ENCODE assay signal across 8 cellular contexts in the genomic region with DNA sequence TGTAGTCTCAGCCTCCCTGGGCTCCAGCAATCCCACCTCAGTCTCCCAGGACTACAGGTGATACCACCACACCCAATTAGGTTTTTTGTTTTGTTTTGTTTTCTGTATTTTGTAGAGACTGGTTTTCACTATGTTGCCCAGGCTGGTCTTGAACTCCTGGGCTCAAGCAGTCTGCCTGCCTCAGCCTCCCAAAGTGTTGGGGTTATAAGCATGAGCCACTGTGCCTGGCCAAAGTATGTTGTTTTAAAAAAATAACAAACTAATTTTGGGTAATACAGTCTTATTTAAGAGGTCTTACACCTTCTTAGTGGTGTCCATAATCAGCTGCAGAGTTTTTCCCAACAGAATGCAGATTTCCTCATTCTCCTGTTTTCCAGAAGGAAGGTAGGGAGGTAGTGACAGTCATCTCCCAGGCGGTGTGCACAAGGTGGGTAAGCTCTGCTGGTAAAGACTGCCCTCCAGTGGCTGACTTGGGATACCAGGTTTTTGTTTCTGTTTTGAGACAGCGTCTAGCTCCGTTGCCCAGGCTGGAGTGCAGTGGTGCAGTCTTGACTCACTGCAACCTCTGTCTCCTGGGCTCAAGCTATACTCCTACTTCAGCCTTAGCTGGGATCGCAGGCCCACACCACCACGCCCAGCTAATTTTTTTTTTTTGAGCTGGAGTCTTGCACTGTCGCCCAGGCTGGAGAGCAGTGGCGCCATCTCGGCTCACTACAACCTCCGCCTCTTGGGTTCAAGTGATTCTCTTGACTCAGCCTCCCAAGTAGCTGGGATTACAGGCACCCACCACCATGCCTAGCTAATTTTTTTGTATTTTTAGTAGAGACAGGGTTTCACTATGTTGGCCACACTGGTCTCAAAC. TPM values are rescaled to one million over a fixed set of nuclear protein-coding genes. Genes with fewer than 3 reads are reported as not detected.
DNase-seq lines count a peak whose midpoint lies in the region; ATAC-seq, FAIRE-seq and TF ChIP-seq lines count a peak whose summit lies in the region.

No MANE protein-coding gene starts in this region.

- CTCF ChIA-PET in endothelial cell of umbilical vein (lab: Charles Lee), result interaction anchor here (0.6 to 4.8 kb wide), 50 partner anchors 9 to 857 kb away, joined by 3 to 84 read pairs (median 4); a partner anchor contains a TSS

- in situ Hi-C loops in ACHN (cut with HindIII; ENCODE audit: low pct_ligation_motif_present, low pct_unique_long_range_greater_than_20kb, low sequenced_read_pairs), result no loop called here

- no peaks in the 10 kb centered on the region for H3K27me3 ChIP-seq in endothelial cell of umbilical vein (ENCODE audit: control insufficient read depth in 2 of 2, insufficient read depth in 2 of 2, low read length in 2 of 2)

- H3K27ac ChIP-seq in endothelial cell of umbilical vein (ENCODE audit: insufficient read depth, low read depth, low read length), result no peak overlapping the region

- POLR2A ChIA-PET in endothelial cell of umbilical vein (lab: Charles Lee), result interaction anchor here (0.9 kb wide), 1 partner anchor 313 kb away, joined by 3 read pairs; no protein-coding TSS in a partner anchor

- peak; percentile 55 for ATAC-seq in GM18858 (IDR thresholded peaks at IDR 0.05; ENCODE audit: unreplicated experiment)
- peak; percentile 71 for ATAC-seq in HG03565 (IDR thresholded peaks at IDR 0.05; ENCODE audit: unreplicated experiment)

- no peak overlapping the region for H3K9ac ChIP-seq in endothelial cell of umbilical vein (replicated peaks; ENCODE audit: extremely low read depth, insufficient read depth, low read length)

- H4K20me1 ChIP-seq in endothelial cell of umbilical vein (replicated peaks; ENCODE audit: control insufficient read depth, extremely low read depth, insufficient read depth, low read length), result peaks cover 3% of the 10 kb centered on the region

- peaks cover 4 to 8% of the 10 kb centered on the region in 2 experiments for H3K36me3 ChIP-seq in endothelial cell of umbilical vein (ENCODE audit: control insufficient read depth in 2 of 2, extremely low read depth in 1 of 2, insufficient read depth in 2 of 2, low read length in 2 of 2)

- peak; percentile 89 for FAIRE-seq in endothelial cell of umbilical vein (lab: Jason Lieb, UNC)

- no peaks in the 10 kb centered on the region for H3K9me3 ChIP-seq in endothelial cell of umbilical vein (replicated peaks; ENCODE audit: control insufficient read depth, insufficient read depth, low read length)

- H3K9me1 ChIP-seq in endothelial cell of umbilical vein (replicated peaks; ENCODE audit: control insufficient read depth, extremely low read depth, insufficient read depth, low read length), result no peaks in the 10 kb centered on the region

- no TSS peak for BruUV-seq in endothelial cell of umbilical vein (replicated peaks; lab: Mats Ljungman, UMichigan)

- no peak overlapping the region for H3K4me3 ChIP-seq in endothelial cell of umbilical vein (replicated peaks in 1 of 3; ENCODE audit: insufficient read depth in 1 of 3, low read depth in 1 of 3, low read length in 3 of 3)

- no peak overlapping the region for H2AFZ ChIP-seq in endothelial cell of umbilical vein (ENCODE audit: low read depth, low read length)

- H3K4me1 ChIP-seq in endothelial cell of umbilical vein (ENCODE audit: control insufficient read depth, extremely low read depth, insufficient read depth, low read length), result peaks cover 22% of the 10 kb centered on the region

- H3K79me2 ChIP-seq in endothelial cell of umbilical vein (ENCODE audit: control insufficient read depth, insufficient read depth, low read length), result no peaks in the 10 kb centered on the region

- DNase-seq in ACHN (peak; percentile 68), NCI-H82 treated with DMSO at 0.1 percent for 48 hours (lab: John Stamatoyannopoulos, UW; ENCODE audit: unreplicated experiment) (peak; percentile 46), endothelial cell of umbilical vein (ENCODE audit: low read depth, low spot score) (peak; percentile 74), midbrain (lab: John Stamatoyannopoulos, UW) (peak; percentile 73)
- peak; percentile 42 for DNase-seq in activated CD8-positive, alpha-beta memory T cell treated with anti-CD3 and anti-CD28 coated beads for 4 hours (ENCODE audit: low read depth in 2 of 2)
- DNase-seq in stimulated activated CD8-positive, alpha-beta memory T cell treated with anti-CD3 and anti-CD28 coated beads, Interleukin-4, amount 100 ng/mL, for 4 hours (ENCODE audit: low read depth in 2 of 2, low spot score in 1 of 2), result peak; percentile 36 to 38

- peak; percentile 69 to 80 for TF ChIP-seq CTCF in endothelial cell of umbilical vein (IDR thresholded peaks at IDR 0.05; ENCODE audit: extremely low read depth in 1 of 2, insufficient read depth in 1 of 2, low read depth in 1 of 2, low read length in 2 of 2)

- TF ChIP-seq POLR2A in endothelial cell of umbilical vein (IDR thresholded peaks at IDR 0.05; ENCODE audit: low read depth, low read length), result no peak

- dilution Hi-C loops in endothelial cell of umbilical vein (cut with MboI; ENCODE audit: extremely low pct_ligation_motif_present, low sequenced_read_pairs), result no loop called here

- H3K4me2 ChIP-seq in endothelial cell of umbilical vein (ENCODE audit: insufficient read depth, low read length), result no peak overlapping the region

- intact Hi-C loops in endothelial cell of umbilical vein (cut with micrococcal nuclease), result loop anchor here (1.0 to 5.0 kb wide), 5 partner anchors 130 to 645 kb away; no protein-coding TSS in a partner anchor

TF ChIP-seq in endothelial cell of umbilical vein, 7 proteins besides CTCF, POLR2A, EP300 and RAD21:
- no peak for TF ChIP-seq JUN (IDR thresholded peaks at IDR 0.05; ENCODE audit: borderline replicate concordance, insufficient read depth, insufficient read length, low read depth)

RNA-seq across cellular contexts. Expression of a gene that starts 58.4 kb away (rescaled TPM):
- 3.2 and 3.5 TPM in 2 replicates for total RNA-seq in endothelial cell of umbilical vein
- 2.4 and 2.9 TPM in 2 replicates for polyA plus RNA-seq in endothelial cell of umbilical vein
- polyA plus RNA-seq in endothelial cell of umbilical vein (2011; cell fraction: cytosol; rRNA removed), result 2.1 and 2.9 TPM in 2 replicates
- polyA plus RNA-seq in endothelial cell of umbilical vein (2011; cell fraction: nucleus; rRNA removed), result 2.7 and 2.9 TPM in 2 replicates
- polyA plus RNA-seq in endothelial cell of umbilical vein (2012), result 2.6 and 3.9 TPM in 2 replicates
- polyA minus RNA-seq in endothelial cell of umbilical vein, result 0.51 TPM in 1 of 2 replicates, not detected in the other
- polyA minus RNA-seq in endothelial cell of umbilical vein (2011; cell fraction: cytosol; rRNA and poly(A)+ RNA removed), result not detected
- 1.6 TPM in 1 of 2 replicates, not detected in the other for polyA minus RNA-seq in endothelial cell of umbilical vein (2011; cell fraction: nucleus; rRNA and poly(A)+ RNA removed)
